ENCODE assay signal across 6 cellular contexts in the genomic region with DNA sequence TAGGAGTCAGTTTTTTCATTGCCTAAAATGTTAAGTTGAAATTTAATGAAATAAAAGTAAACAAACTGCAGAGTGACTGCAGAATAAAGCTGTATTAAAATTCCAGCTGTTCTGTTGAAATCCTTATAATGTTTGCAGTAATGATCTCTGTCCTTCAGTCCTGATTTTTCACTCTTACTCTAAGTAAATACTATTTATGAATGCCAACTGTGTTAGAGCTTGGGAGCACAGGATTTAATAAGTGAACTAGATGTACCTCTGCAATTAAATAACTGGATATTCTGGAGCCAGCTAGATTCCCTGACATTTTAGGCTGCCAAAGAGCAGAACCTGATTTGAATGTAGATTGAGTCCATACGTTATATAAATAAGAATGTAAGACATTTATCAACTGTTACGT. TPM values are rescaled to one million over a fixed set of nuclear protein-coding genes. Genes with fewer than 3 reads are reported as not detected.
"Had no signal": no experiment of that assay in that cellular context is flagged by ENCODE, and none has a peak within 500 bp of the region (broad histone marks: within the 10 kb centered on the region; RNA-seq: fewer than 3 reads in every experiment).

No MANE protein-coding gene starts in this region.

RNA-seq across cellular contexts. Expression of gene TBC1D3G, which starts 7.9 kb away (rescaled TPM):
- total RNA-seq: LHCN-M2; Right ventricle myocardium inferior; RPMI7951; SJCRH30; SK-MEL-5; T-helper 1 cell treated with Interleukin-12 subunit alpha and Interleukin-12 subunit beta and Interleukin-4 antibody, amounts not matched to agents 30 ng/mL and 1 ng/mL, for 36 hours had no signal

RNA-seq across cellular contexts. Expression of gene TBC1D3I, which starts 51.4 kb away (rescaled TPM):
- total RNA-seq: Right ventricle myocardium inferior, RPMI7951, SJCRH30, SK-MEL-5 had no signal
